In genomic region chr2:84963692-84964405, GRCh38 we compare ENCODE assay signal across 1 cellular context.
TF ChIP-seq lines count a peak whose summit lies in the region.

No MANE protein-coding gene starts in this region.

TF ChIP-seq in HepG2, 621 proteins besides CTCF, POLR2A, EP300 and RAD21 (continued from another document and continues in another):
- TF ChIP-seq ZNF646 (CRISPR knock-in tag; IDR thresholded peaks at IDR 0.05) (no peak; the same call in 1 of the 2 replicates), ZNF782 (CRISPR knock-in tag; IDR thresholded peaks at IDR 0.05; ENCODE audit: borderline replicate concordance) (no peak; the same call in 1 of the 2 replicates), ZSCAN12 (CRISPR knock-in tag; IDR thresholded peaks at IDR 0.05) (no peak), KLF12 (CRISPR knock-in tag; IDR thresholded peaks at IDR 0.05; ENCODE audit: borderline replicate concordance) (no peak), SAP130 (CRISPR knock-in tag; IDR thresholded peaks at IDR 0.05; ENCODE audit: low read depth) (peak; percentile 98), ZNF460 (CRISPR knock-in tag; IDR thresholded peaks at IDR 0.05; ENCODE audit: borderline replicate concordance) (peak; percentile 97), THAP7 (CRISPR knock-in tag; IDR thresholded peaks at IDR 0.05) (no peak), SIX4 (CRISPR knock-in tag; IDR thresholded peaks at IDR 0.05) (peak; percentile 61; the same call in 1 of the 2 replicates), NPAS2 (CRISPR knock-in tag; IDR thresholded peaks at IDR 0.05; ENCODE audit: borderline replicate concordance) (no peak), ZNF484 (CRISPR knock-in tag; IDR thresholded peaks at IDR 0.05; ENCODE audit: borderline replicate concordance, low read depth) (no peak), KLF13 (CRISPR knock-in tag; IDR thresholded peaks at IDR 0.05) (no peak), CREB1 (IDR thresholded peaks at IDR 0.05) (no peak), CREB1 (CRISPR knock-in tag; IDR thresholded peaks at IDR 0.05) (peak; percentile 75), UBTF (CRISPR knock-in tag; IDR thresholded peaks at IDR 0.05) (peak; percentile 69), ZNF10 (CRISPR knock-in tag; IDR thresholded peaks at IDR 0.05; ENCODE audit: borderline replicate concordance, low read depth) (no peak), DDIT3 (CRISPR knock-in tag; IDR thresholded peaks at IDR 0.05) (no peak; the same call in 1 of the 2 replicates), ARHGAP35 (CRISPR knock-in tag; IDR thresholded peaks at IDR 0.05; ENCODE audit: borderline replicate concordance) (no peak), ZNF205 (CRISPR knock-in tag; IDR thresholded peaks at IDR 0.05) (peak; percentile 92; the same call in 1 of the 2 replicates), ZBTB25 (CRISPR knock-in tag; IDR thresholded peaks at IDR 0.05) (peak; percentile 79), HNRNPUL1 (IDR thresholded peaks at IDR 0.05; ENCODE audit: low read depth, low read length) (no peak), PRPF4 (IDR thresholded peaks at IDR 0.05; ENCODE audit: low read depth, low read length, poor library complexity, severe bottlenecking) (no peak), ZBTB14 (CRISPR knock-in tag; IDR thresholded peaks at IDR 0.05) (no peak), SMYD3 (CRISPR knock-in tag; IDR thresholded peaks at IDR 0.05) (peak; percentile 38; the same call in 1 of the 2 replicates), THYN1 (CRISPR knock-in tag; IDR thresholded peaks at IDR 0.05; ENCODE audit: borderline replicate concordance, low read depth) (0 out of 2 replicates have a peak, but pooled peaks have one; percentile 36), GATAD2A (CRISPR knock-in tag; IDR thresholded peaks at IDR 0.05) (peak; percentile 96)
- TF ChIP-seq, protein P1, sequence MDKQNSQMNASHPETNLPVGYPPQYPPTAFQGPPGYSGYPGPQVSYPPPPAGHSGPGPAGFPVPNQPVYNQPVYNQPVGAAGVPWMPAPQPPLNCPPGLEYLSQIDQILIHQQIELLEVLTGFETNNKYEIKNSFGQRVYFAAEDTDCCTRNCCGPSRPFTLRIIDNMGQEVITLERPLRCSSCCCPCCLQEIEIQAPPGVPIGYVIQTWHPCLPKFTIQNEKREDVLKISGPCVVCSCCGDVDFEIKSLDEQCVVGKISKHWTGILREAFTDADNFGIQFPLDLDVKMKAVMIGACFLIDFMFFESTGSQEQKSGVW (CRISPR knock-in tag; IDR thresholded peaks at IDR 0.05; ENCODE audit: borderline replicate concordance), result no peak
- TF ChIP-seq, protein P2, sequence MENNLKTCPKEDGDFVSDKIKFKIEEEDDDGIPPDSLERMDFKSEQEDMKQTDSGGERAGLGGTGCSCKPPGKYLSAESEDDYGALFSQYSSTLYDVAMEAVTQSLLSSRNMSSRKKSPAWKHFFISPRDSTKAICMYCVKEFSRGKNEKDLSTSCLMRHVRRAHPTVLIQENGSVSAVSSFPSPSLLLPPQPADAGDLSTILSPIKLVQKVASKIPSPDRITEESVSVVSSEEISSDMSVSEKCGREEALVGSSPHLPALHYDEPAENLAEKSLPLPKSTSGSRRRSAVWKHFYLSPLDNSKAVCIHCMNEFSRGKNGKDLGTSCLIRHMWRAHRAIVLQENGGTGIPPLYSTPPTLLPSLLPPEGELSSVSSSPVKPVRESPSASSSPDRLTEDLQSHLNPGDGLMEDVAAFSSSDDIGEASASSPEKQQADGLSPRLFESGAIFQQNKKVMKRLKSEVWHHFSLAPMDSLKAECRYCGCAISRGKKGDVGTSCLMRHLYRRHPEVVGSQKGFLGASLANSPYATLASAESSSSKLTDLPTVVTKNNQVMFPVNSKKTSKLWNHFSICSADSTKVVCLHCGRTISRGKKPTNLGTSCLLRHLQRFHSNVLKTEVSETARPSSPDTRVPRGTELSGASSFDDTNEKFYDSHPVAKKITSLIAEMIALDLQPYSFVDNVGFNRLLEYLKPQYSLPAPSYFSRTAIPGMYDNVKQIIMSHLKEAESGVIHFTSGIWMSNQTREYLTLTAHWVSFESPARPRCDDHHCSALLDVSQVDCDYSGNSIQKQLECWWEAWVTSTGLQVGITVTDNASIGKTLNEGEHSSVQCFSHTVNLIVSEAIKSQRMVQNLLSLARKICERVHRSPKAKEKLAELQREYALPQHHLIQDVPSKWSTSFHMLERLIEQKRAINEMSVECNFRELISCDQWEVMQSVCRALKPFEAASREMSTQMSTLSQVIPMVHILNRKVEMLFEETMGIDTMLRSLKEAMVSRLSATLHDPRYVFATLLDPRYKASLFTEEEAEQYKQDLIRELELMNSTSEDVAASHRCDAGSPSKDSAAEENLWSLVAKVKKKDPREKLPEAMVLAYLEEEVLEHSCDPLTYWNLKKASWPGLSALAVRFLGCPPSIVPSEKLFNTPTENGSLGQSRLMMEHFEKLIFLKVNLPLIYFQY (CRISPR knock-in tag; IDR thresholded peaks at IDR 0.05; ENCODE audit: borderline replicate concordance), result peak; percentile 49; the same call in 1 of the 2 replicates
- TF ChIP-seq, protein P3, sequence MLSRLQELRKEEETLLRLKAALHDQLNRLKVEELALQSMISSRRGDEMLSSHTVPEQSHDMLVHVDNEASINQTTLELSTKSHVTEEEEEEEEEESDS (CRISPR knock-in tag; IDR thresholded peaks at IDR 0.05; ENCODE audit: borderline replicate concordance), result no peak
- TF ChIP-seq, protein P4, sequence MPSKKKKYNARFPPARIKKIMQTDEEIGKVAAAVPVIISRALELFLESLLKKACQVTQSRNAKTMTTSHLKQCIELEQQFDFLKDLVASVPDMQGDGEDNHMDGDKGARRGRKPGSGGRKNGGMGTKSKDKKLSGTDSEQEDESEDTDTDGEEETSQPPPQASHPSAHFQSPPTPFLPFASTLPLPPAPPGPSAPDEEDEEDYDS (CRISPR knock-in tag; IDR thresholded peaks at IDR 0.05), result peak; percentile 79
- TF ChIP-seq, protein P5, sequence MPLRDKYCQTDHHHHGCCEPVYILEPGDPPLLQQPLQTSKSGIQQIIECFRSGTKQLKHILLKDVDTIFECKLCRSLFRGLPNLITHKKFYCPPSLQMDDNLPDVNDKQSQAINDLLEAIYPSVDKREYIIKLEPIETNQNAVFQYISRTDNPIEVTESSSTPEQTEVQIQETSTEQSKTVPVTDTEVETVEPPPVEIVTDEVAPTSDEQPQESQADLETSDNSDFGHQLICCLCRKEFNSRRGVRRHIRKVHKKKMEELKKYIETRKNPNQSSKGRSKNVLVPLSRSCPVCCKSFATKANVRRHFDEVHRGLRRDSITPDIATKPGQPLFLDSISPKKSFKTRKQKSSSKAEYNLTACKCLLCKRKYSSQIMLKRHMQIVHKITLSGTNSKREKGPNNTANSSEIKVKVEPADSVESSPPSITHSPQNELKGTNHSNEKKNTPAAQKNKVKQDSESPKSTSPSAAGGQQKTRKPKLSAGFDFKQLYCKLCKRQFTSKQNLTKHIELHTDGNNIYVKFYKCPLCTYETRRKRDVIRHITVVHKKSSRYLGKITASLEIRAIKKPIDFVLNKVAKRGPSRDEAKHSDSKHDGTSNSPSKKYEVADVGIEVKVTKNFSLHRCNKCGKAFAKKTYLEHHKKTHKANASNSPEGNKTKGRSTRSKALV (CRISPR knock-in tag; IDR thresholded peaks at IDR 0.05), result no peak
- TF ChIP-seq, protein P6, sequence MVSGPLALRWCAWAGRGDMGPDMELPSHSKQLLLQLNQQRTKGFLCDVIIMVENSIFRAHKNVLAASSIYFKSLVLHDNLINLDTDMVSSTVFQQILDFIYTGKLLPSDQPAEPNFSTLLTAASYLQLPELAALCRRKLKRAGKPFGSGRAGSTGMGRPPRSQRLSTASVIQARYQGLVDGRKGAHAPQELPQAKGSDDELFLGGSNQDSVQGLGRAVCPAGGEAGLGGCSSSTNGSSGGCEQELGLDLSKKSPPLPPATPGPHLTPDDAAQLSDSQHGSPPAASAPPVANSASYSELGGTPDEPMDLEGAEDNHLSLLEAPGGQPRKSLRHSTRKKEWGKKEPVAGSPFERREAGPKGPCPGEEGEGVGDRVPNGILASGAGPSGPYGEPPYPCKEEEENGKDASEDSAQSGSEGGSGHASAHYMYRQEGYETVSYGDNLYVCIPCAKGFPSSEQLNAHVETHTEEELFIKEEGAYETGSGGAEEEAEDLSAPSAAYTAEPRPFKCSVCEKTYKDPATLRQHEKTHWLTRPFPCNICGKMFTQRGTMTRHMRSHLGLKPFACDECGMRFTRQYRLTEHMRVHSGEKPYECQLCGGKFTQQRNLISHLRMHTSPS (CRISPR knock-in tag; IDR thresholded peaks at IDR 0.05; ENCODE audit: low read depth), result peak; percentile 60; the same call in 1 of the 2 replicates
